In the genomic region with DNA sequence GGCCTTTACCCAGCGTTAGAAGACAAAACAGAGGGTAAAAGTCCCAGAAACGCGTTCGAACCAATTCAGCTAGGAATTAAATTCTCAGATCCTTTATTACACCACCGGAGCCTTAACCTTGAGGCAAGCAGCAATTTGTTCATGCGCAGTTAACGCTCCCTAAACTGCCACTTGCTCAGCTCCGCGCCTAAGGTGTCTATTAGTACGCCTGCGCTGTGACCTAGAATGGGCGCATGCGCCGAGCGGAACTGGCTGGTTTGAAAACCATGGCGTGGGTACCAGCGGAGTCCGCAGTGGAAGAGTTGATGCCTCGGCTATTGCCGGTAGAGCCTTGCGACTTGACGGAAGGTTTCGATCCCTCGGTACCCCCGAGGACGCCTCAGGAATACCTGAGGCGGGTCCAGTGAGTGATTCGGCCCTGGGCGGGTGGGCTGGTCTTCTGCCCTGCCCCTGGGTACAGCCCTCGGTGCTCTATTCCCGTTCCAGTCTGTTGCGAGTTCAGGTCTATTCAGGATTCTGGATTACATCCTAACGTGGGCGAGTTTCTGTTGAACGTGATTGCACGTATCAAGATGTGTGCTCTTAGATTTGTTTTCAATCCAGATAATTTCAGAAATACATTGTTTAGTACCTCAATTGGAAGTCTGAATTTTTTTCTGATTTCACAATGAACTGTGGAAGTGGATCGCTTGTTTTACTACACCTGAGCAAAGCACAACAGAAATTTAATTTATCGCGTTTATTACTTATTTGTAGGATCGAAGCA, we compare ENCODE assay signal across 1 cellular context.
TF ChIP-seq lines count a peak whose summit lies in the region.

A gene with protein sequence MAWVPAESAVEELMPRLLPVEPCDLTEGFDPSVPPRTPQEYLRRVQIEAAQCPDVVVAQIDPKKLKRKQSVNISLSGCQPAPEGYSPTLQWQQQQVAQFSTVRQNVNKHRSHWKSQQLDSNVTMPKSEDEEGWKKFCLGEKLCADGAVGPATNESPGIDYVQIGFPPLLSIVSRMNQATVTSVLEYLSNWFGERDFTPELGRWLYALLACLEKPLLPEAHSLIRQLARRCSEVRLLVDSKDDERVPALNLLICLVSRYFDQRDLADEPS (plus strand): TSS at position 251 of the 766 bp plus-strand sequence. CDS start 16 bp downstream, at position 267.

TF ChIP-seq in HepG2, 621 proteins besides CTCF, POLR2A, EP300 and RAD21 (continued from another document):
- TF ChIP-seq, protein P1, sequence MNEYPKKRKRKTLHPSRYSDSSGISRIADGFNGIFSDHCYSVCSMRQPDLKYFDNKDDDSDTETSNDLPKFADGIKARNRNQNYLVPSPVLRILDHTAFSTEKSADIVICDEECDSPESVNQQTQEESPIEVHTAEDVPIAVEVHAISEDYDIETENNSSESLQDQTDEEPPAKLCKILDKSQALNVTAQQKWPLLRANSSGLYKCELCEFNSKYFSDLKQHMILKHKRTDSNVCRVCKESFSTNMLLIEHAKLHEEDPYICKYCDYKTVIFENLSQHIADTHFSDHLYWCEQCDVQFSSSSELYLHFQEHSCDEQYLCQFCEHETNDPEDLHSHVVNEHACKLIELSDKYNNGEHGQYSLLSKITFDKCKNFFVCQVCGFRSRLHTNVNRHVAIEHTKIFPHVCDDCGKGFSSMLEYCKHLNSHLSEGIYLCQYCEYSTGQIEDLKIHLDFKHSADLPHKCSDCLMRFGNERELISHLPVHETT (CRISPR knock-in tag; conservative IDR thresholded peaks at IDR 0.05), result peak; percentile 51; the same call in 1 of the 2 replicates
- TF ChIP-seq ZSCAN12 (CRISPR knock-in tag; IDR thresholded peaks at IDR 0.05), result peak; percentile 86
- TF ChIP-seq ZBTB21 (CRISPR knock-in tag; IDR thresholded peaks at IDR 0.05), result 0 out of 2 replicates have a peak, but pooled peaks have one; percentile 1
- peak; percentile 68; the same call in 1 of the 2 replicates for TF ChIP-seq MIER3 (CRISPR knock-in tag; IDR thresholded peaks at IDR 0.05; ENCODE audit: borderline replicate concordance)
- TF ChIP-seq NBN (conservative IDR thresholded peaks at IDR 0.05), result no peak
- no peak for TF ChIP-seq KAT2B (IDR thresholded peaks at IDR 0.05; ENCODE audit: borderline replicate concordance, low read depth, low read length)
- TF ChIP-seq ATF1 (CRISPR knock-in tag; IDR thresholded peaks at IDR 0.05), result no peak
- TF ChIP-seq, protein P2, sequence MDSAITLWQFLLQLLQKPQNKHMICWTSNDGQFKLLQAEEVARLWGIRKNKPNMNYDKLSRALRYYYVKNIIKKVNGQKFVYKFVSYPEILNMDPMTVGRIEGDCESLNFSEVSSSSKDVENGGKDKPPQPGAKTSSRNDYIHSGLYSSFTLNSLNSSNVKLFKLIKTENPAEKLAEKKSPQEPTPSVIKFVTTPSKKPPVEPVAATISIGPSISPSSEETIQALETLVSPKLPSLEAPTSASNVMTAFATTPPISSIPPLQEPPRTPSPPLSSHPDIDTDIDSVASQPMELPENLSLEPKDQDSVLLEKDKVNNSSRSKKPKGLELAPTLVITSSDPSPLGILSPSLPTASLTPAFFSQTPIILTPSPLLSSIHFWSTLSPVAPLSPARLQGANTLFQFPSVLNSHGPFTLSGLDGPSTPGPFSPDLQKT (CRISPR knock-in tag; IDR thresholded peaks at IDR 0.05; ENCODE audit: borderline replicate concordance), result no peak
- TF ChIP-seq ZNF670 (CRISPR knock-in tag; IDR thresholded peaks at IDR 0.05; ENCODE audit: borderline replicate concordance), result no peak
- TF ChIP-seq, protein P3, sequence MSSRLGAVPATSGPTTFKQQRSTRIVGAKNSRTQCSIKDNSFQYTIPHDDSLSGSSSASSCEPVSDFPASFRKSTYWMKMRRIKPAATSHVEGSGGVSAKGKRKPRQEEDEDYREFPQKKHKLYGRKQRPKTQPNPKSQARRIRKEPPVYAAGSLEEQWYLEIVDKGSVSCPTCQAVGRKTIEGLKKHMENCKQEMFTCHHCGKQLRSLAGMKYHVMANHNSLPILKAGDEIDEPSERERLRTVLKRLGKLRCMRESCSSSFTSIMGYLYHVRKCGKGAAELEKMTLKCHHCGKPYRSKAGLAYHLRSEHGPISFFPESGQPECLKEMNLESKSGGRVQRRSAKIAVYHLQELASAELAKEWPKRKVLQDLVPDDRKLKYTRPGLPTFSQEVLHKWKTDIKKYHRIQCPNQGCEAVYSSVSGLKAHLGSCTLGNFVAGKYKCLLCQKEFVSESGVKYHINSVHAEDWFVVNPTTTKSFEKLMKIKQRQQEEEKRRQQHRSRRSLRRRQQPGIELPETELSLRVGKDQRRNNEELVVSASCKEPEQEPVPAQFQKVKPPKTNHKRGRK (CRISPR knock-in tag; IDR thresholded peaks at IDR 0.05), result peak; percentile 78
- TF ChIP-seq, protein P4, sequence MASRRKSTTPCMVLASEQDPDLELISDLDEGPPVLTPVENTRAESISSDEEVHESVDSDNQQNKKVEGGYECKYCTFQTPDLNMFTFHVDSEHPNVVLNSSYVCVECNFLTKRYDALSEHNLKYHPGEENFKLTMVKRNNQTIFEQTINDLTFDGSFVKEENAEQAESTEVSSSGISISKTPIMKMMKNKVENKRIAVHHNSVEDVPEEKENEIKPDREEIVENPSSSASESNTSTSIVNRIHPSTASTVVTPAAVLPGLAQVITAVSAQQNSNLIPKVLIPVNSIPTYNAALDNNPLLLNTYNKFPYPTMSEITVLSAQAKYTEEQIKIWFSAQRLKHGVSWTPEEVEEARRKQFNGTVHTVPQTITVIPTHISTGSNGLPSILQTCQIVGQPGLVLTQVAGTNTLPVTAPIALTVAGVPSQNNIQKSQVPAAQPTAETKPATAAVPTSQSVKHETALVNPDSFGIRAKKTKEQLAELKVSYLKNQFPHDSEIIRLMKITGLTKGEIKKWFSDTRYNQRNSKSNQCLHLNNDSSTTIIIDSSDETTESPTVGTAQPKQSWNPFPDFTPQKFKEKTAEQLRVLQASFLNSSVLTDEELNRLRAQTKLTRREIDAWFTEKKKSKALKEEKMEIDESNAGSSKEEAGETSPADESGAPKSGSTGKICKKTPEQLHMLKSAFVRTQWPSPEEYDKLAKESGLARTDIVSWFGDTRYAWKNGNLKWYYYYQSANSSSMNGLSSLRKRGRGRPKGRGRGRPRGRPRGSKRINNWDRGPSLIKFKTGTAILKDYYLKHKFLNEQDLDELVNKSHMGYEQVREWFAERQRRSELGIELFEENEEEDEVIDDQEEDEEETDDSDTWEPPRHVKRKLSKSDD (CRISPR knock-in tag; IDR thresholded peaks at IDR 0.05; ENCODE audit: low read depth), result peak; percentile 45; the same call in 1 of the 2 replicates
- peak; percentile 97; the same call in 1 of the 2 replicates for TF ChIP-seq ZNF556 (CRISPR knock-in tag; IDR thresholded peaks at IDR 0.05; ENCODE audit: borderline replicate concordance)
- TF ChIP-seq ZNF619 (CRISPR knock-in tag; IDR thresholded peaks at IDR 0.05), result peak; percentile 99
- TF ChIP-seq, protein P5, sequence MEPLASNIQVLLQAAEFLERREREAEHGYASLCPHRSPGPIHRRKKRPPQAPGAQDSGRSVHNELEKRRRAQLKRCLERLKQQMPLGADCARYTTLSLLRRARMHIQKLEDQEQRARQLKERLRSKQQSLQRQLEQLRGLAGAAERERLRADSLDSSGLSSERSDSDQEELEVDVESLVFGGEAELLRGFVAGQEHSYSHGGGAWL (CRISPR knock-in tag; IDR thresholded peaks at IDR 0.05), result peak; percentile 96
- TF ChIP-seq, protein P6, sequence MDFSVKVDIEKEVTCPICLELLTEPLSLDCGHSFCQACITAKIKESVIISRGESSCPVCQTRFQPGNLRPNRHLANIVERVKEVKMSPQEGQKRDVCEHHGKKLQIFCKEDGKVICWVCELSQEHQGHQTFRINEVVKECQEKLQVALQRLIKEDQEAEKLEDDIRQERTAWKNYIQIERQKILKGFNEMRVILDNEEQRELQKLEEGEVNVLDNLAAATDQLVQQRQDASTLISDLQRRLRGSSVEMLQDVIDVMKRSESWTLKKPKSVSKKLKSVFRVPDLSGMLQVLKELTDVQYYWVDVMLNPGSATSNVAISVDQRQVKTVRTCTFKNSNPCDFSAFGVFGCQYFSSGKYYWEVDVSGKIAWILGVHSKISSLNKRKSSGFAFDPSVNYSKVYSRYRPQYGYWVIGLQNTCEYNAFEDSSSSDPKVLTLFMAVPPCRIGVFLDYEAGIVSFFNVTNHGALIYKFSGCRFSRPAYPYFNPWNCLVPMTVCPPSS (IDR thresholded peaks at IDR 0.05), result no peak
- TF ChIP-seq, protein P7, sequence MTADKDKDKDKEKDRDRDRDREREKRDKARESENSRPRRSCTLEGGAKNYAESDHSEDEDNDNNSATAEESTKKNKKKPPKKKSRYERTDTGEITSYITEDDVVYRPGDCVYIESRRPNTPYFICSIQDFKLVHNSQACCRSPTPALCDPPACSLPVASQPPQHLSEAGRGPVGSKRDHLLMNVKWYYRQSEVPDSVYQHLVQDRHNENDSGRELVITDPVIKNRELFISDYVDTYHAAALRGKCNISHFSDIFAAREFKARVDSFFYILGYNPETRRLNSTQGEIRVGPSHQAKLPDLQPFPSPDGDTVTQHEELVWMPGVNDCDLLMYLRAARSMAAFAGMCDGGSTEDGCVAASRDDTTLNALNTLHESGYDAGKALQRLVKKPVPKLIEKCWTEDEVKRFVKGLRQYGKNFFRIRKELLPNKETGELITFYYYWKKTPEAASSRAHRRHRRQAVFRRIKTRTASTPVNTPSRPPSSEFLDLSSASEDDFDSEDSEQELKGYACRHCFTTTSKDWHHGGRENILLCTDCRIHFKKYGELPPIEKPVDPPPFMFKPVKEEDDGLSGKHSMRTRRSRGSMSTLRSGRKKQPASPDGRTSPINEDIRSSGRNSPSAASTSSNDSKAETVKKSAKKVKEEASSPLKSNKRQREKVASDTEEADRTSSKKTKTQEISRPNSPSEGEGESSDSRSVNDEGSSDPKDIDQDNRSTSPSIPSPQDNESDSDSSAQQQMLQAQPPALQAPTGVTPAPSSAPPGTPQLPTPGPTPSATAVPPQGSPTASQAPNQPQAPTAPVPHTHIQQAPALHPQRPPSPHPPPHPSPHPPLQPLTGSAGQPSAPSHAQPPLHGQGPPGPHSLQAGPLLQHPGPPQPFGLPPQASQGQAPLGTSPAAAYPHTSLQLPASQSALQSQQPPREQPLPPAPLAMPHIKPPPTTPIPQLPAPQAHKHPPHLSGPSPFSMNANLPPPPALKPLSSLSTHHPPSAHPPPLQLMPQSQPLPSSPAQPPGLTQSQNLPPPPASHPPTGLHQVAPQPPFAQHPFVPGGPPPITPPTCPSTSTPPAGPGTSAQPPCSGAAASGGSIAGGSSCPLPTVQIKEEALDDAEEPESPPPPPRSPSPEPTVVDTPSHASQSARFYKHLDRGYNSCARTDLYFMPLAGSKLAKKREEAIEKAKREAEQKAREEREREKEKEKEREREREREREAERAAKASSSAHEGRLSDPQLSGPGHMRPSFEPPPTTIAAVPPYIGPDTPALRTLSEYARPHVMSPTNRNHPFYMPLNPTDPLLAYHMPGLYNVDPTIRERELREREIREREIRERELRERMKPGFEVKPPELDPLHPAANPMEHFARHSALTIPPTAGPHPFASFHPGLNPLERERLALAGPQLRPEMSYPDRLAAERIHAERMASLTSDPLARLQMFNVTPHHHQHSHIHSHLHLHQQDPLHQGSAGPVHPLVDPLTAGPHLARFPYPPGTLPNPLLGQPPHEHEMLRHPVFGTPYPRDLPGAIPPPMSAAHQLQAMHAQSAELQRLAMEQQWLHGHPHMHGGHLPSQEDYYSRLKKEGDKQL (CRISPR knock-in tag; IDR thresholded peaks at IDR 0.05; ENCODE audit: low read depth), result 0 out of 2 replicates have a peak, but pooled peaks have one; percentile 67
TF ChIP-seq in HepG2: peak in this region for 403.
